ENCODE assay signal across 22 cellular contexts in the genomic region with DNA sequence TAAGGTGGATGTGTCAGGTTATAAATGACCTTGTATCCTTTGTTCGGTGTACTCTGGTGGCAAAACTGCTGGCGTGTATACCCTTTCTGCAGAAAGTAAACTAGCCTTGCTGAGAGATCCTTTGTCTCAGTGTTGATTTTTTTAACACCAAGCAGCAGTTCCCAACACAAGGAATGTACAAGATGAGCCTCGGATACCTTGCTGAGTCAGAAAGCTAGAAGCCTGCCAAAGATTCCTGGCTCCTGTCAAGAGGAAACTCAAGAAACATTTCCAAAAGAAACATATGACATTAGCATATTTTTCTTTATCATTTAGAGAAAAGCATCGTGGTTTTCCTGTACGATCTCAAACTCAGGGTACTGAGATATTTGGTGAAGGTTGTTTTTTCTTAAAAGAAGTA.
"Had no signal": no experiment of that assay in that cellular context is flagged by ENCODE, and none has a peak within 500 bp of the region (broad histone marks: within the 10 kb centered on the region; RNA-seq: fewer than 3 reads in every experiment).

No MANE protein-coding gene starts in this region.

- ATAC-seq: activated naive CD4-positive, alpha-beta T cell treated with anti-CD3 and anti-CD28 coated beads, Interleukin-2, amount 50 U/mL, for 72 hours; left ventricle myocardium superior; mucosa of descending colon had no signal

- H3K27me3 ChIP-seq: adrenal gland, esophagus squamous epithelium, right atrium auricular region, tibial artery had no signal

- H3K4me1 ChIP-seq: adrenal gland, esophagus squamous epithelium, prostate gland, right atrium auricular region, tibial artery had no signal

- H3K27ac ChIP-seq: adrenal gland, esophagus squamous epithelium, prostate gland, right atrium auricular region, tibial artery had no signal

- H3K9me3 ChIP-seq: adrenal gland, esophagus squamous epithelium, mucosa of descending colon, prostate gland, right atrium auricular region, tibial artery had no signal

- H3K4me3 ChIP-seq: adrenal gland, esophagus squamous epithelium, mucosa of descending colon, prostate gland, right atrium auricular region, tibial artery had no signal

- DNase-seq: activated CD4-positive, alpha-beta T cell treated with anti-CD3 and anti-CD28 coated beads, Interleukin-2, amount 50 U/mL, for 48 hours; activated gamma-delta T cell treated with Interleukin-2 at 50 U/mL for 16 hours; adrenal gland; cerebellar nuclear complex; dermis blood vessel endothelial cell; effector memory CD4-positive, alpha-beta T cell; esophagus squamous epithelium; foreskin fibroblast; left ventricle myocardium superior; mesenchymal stem cell; mucosa of descending colon; naive B cell; stimulated activated CD4-positive, alpha-beta T cell treated with anti-CD3 and anti-CD28 coated beads, Interleukin-12 subunit alpha, Interleukin-12 subunit beta, amount 100 ng/mL, for 4 hours; stimulated activated CD4-positive, alpha-beta T cell treated with anti-CD3 and anti-CD28 coated beads, Interleukin-1b, Interleukin-23, amount 100 ng/mL, for 48 hours; stimulated activated CD8-positive, alpha-beta memory T cell treated with anti-CD3 and anti-CD28 coated beads, Interleukin-4, amount 100 ng/mL, for 48 hours; stimulated activated naive CD4-positive, alpha-beta T cell treated with Interleukin-2 at 50 U/mL for 16 hours; SW 1271; T-helper 2 cell; tibial artery had no signal

- H3K36me3 ChIP-seq: adrenal gland, esophagus squamous epithelium, prostate gland, right atrium auricular region, tibial artery had no signal
